Comparison of ENCODE assay signal across 9 cellular contexts in the genomic region with DNA sequence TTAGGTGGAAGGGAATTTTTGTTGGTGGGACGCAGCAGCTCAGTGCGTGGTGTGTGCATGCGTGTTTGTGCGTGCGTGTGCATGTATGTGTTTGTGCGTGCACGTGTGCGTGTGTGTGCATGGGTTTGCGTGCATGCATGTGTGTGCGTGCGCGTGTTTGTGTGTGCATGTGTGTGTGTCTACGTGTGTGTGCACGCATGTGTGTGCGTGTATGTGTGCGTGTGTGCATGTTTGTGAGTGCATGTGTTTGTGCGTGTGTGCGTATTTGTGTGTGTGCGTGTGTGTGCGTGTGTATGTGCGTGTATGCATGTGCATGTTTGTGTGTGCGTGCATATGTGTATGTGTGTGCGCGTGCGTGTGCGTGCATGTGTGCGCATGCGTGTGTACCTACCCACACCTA. TPM values are rescaled to one million over a fixed set of nuclear protein-coding genes. Genes with fewer than 3 reads are reported as not detected.
A peak's percentile ranks its signal among the peaks of the same experiment; 100 is the strongest.
DNase-seq lines count a peak whose midpoint lies in the region; ATAC-seq, FAIRE-seq and TF ChIP-seq lines count a peak whose summit lies in the region.
"Had no signal": no experiment of that assay in that cellular context is flagged by ENCODE, and none has a peak within 500 bp of the region (broad histone marks: within the 10 kb centered on the region; RNA-seq: fewer than 3 reads in every experiment).

No MANE protein-coding gene starts in this region.

- intact Hi-C loops in psoas muscle (cut with DNase I), result loop anchor here in 1 of 2 donors (5.0 kb wide), 1 partner anchor 68 kb away; no protein-coding TSS in a partner anchor

- peak overlapping the region; percentile 40 for H3K4me3 Mint-ChIP-seq in T-helper 1 cell treated with Interleukin-12 subunit alpha and Interleukin-12 subunit beta and Interleukin-4 antibody, amounts not matched to agents 30 μg/mL and 1 μg/mL, for 36 hours

- H4K8ac ChIP-seq in H1 (ENCODE audit: extremely low read depth, insufficient read depth, low read length), result peak overlapping the region; percentile 60; the same call in 1 of the 2 replicates

- CTCF ChIA-PET in H1 (lab: Charles Lee; ENCODE audit: partially characterized antibody), result interaction anchor here (0.6 to 1.4 kb wide), 15 partner anchors 8 to 460 kb away, joined by 3 to 5 read pairs (median 4); no protein-coding TSS in a partner anchor

- H3K4me3 ChIP-seq in H1 (ENCODE audit: extremely low read depth in 1 of 4, insufficient read depth in 2 of 4, low read depth in 3 of 4, low read length in 4 of 4) (peak overlapping the region in 1 of 4 experiments; percentile 30; a peak in 1 of 8 replicates), psoas muscle (peak overlapping the region; percentile 61)

- POLR2A ChIA-PET in H1 (lab: Charles Lee; ENCODE audit: partially characterized antibody), result no interaction called here

- H2BK120ac ChIP-seq in H1 (replicated peaks; ENCODE audit: low read depth, low read length), result no peak overlapping the region

- H3K27ac ChIP-seq in KOPT-K1 (ENCODE audit: low read depth, low read length, poor library complexity, severe bottlenecking), result peak overlapping the region; percentile 36
- no peak overlapping the region for H3K27ac ChIP-seq in H1 (ENCODE audit: low read depth, low read length)
- no peak overlapping the region for H3K27ac ChIP-seq in psoas muscle
- H3K27ac ChIP-seq: 22Rv1 had no signal

- no peak overlapping the region for H2BK15ac ChIP-seq in H1 (ENCODE audit: low read length)

- TF ChIP-seq CTCF in H1 (IDR thresholded peaks at IDR 0.05; ENCODE audit: control extremely low read depth in 1 of 3, insufficient read depth in 1 of 3, low read depth in 1 of 3, low read length in 3 of 3), result no peak
- TF ChIP-seq CTCF in psoas muscle (IDR thresholded peaks at IDR 0.05), result no peak

- H3K27ac Mint-ChIP-seq in T-helper 1 cell treated with Interleukin-12 subunit alpha and Interleukin-12 subunit beta and Interleukin-4 antibody, amounts not matched to agents 30 μg/mL and 1 μg/mL, for 36 hours, result no peak overlapping the region

- no peak overlapping the region for H3K14ac ChIP-seq in H1 (ENCODE audit: insufficient read length)

- peaks cover 10% of the 10 kb centered on the region; the same call in 1 of the 2 replicates for H3K36me3 ChIP-seq in KOPT-K1 (ENCODE audit: insufficient read depth, low read length)
- no peaks in the 10 kb centered on the region; a peak in 1 of 8 replicates for H3K36me3 ChIP-seq in H1 (ENCODE audit: control insufficient read depth in 2 of 4, insufficient read depth in 4 of 4, low read length in 3 of 4)
- H3K36me3 ChIP-seq in psoas muscle (ENCODE audit: insufficient read depth in 1 of 2, low read depth in 1 of 2), result peaks cover 0 to 18% of the 10 kb centered on the region in 2 donors

- H3K9me3 Mint-ChIP-seq in T-helper 1 cell treated with Interleukin-12 subunit alpha and Interleukin-12 subunit beta and Interleukin-4 antibody, amounts not matched to agents 30 μg/mL and 1 μg/mL, for 36 hours, result no peaks in the 10 kb centered on the region

- FAIRE-seq in H1 (lab: Jason Lieb, UNC), result no peak

- H4K20me1 ChIP-seq in H1 (replicated peaks in 1 of 2; ENCODE audit: control insufficient read depth in 1 of 2, insufficient read depth in 2 of 2, low read length in 2 of 2), result peaks cover 0 to 5% of the 10 kb centered on the region in 2 experiments

- no peak for TF ChIP-seq EP300 in H1 (IDR thresholded peaks at IDR 0.05; ENCODE audit: borderline replicate concordance in 1 of 2, low read depth in 2 of 2, low read length in 2 of 2)

- H3K79me2 ChIP-seq in H1 (ENCODE audit: control insufficient read depth in 1 of 2, insufficient read depth in 2 of 2, low read length in 2 of 2), result no peaks in the 10 kb centered on the region

- H3K9ac ChIP-seq in H1 (replicated peaks in 1 of 4; ENCODE audit: extremely low read depth in 1 of 4, low read depth in 3 of 4, low read length in 3 of 4), result no peak overlapping the region; a peak in 1 of 7 replicates

- H3K27me3 Mint-ChIP-seq in T-helper 1 cell treated with Interleukin-12 subunit alpha and Interleukin-12 subunit beta and Interleukin-4 antibody, amounts not matched to agents 30 μg/mL and 1 μg/mL, for 36 hours (ENCODE audit: low read depth), result peaks cover 20% of the 10 kb centered on the region

- peaks cover 3 to 11% (median 6%) of the 10 kb centered on the region in 4 experiments; a peak in 6 of 7 replicates for H3K4me1 ChIP-seq in H1 (replicated peaks in 1 of 4; ENCODE audit: control insufficient read depth in 3 of 4, insufficient read depth in 4 of 4, low read length in 3 of 4)
- H3K4me1 ChIP-seq in psoas muscle, result peaks cover 11% of the 10 kb centered on the region

- no peak overlapping the region for H4K5ac ChIP-seq in H1 (ENCODE audit: insufficient read length, low read depth, low read length)

- peaks cover 16% of the 10 kb centered on the region for H3K4me1 Mint-ChIP-seq in T-helper 1 cell treated with Interleukin-12 subunit alpha and Interleukin-12 subunit beta and Interleukin-4 antibody, amounts not matched to agents 30 μg/mL and 1 μg/mL, for 36 hours (ENCODE audit: low read depth)

- H3K36me3 Mint-ChIP-seq in T-helper 1 cell treated with Interleukin-12 subunit alpha and Interleukin-12 subunit beta and Interleukin-4 antibody, amounts not matched to agents 30 μg/mL and 1 μg/mL, for 36 hours (ENCODE audit: low read depth), result peaks cover 3% of the 10 kb centered on the region

- peak overlapping the region; percentile 79 for H3K4ac ChIP-seq in H1 (replicated peaks; ENCODE audit: insufficient read length, low read depth, low read length)

- no peak overlapping the region for H2AFZ ChIP-seq in H1 (ENCODE audit: low read length)

- H3K79me1 ChIP-seq in H1 (ENCODE audit: low read depth, low read length), result no peaks in the 10 kb centered on the region

- H3K9me3 ChIP-seq in KOPT-K1 (ENCODE audit: insufficient read depth, low read length, poor library complexity, severe bottlenecking) (no peaks in the 10 kb centered on the region), H1 (ENCODE audit: insufficient read depth in 2 of 2, low read depth in 1 of 2, low read length in 1 of 2) (no peaks in the 10 kb centered on the region), psoas muscle (no peaks in the 10 kb centered on the region)

- no peak overlapping the region for H3K23ac ChIP-seq in H1 (ENCODE audit: insufficient read length)

- H3K56ac ChIP-seq in H1 (replicated peaks; ENCODE audit: insufficient read length, low read depth, low read length), result no peak overlapping the region

- H3K23me2 ChIP-seq in H1 (ENCODE audit: low read depth, low read length), result peaks cover 3% of the 10 kb centered on the region

- ATAC-seq in psoas muscle, result no peak
- no peak for ATAC-seq in GM21528 (IDR thresholded peaks at IDR 0.05; ENCODE audit: low FRiP score, unreplicated experiment)
- ATAC-seq in GM18867 (IDR thresholded peaks at IDR 0.05; ENCODE audit: unreplicated experiment), result no peak

- H3K18ac ChIP-seq in H1 (ENCODE audit: extremely low read depth, low read length), result peak overlapping the region; percentile 2; the same call in 1 of the 2 replicates

- H4K91ac ChIP-seq in H1 (replicated peaks; ENCODE audit: insufficient read length, low read length), result peak overlapping the region; percentile 59

- H2BK5ac ChIP-seq in H1 (ENCODE audit: low read depth, low read length), result peak overlapping the region; percentile 57; the same call in 1 of the 2 replicates

- peak overlapping the region; percentile 82; the same call in 1 of the 2 replicates for H2BK12ac ChIP-seq in H1 (ENCODE audit: low read depth, low read length)

- peak overlapping the region; percentile 24 to 55 for H3K4me2 ChIP-seq in H1 (ENCODE audit: insufficient read depth in 1 of 2, low read depth in 2 of 2, low read length in 2 of 2)

- no peak for TF ChIP-seq POLR2A in H1 (IDR thresholded peaks at IDR 0.05; ENCODE audit: control extremely low read depth in 1 of 2, low read depth in 2 of 2, low read length in 2 of 2)

- DNase-seq in T-helper 1 cell (no peak), H1 (ENCODE audit: low read depth in 1 of 2, low spot score in 2 of 2) (no peak), psoas muscle (no peak), pons (ENCODE audit: low spot score) (no peak)

- no peaks in the 10 kb centered on the region for H3K27me3 ChIP-seq in H1 (replicated peaks in 1 of 4; ENCODE audit: control insufficient read depth in 3 of 4, extremely low read depth in 1 of 4, insufficient read depth in 3 of 4, low read length in 3 of 4)
- H3K27me3 ChIP-seq in psoas muscle (ENCODE audit: insufficient read depth in 3 of 3, low read length in 2 of 3), result no peaks in the 10 kb centered on the region

- H2AK5ac ChIP-seq in H1 (ENCODE audit: low read depth, low read length), result peak overlapping the region; percentile 94; the same call in 1 of the 2 replicates

- no peak for TF ChIP-seq RAD21 in H1 (IDR thresholded peaks at IDR 0.05 in 1 of 2, conservative IDR thresholded peaks at IDR 0.05 in 1 of 2; ENCODE audit: low read depth in 2 of 2, low read length in 2 of 2)

- 83% methylated on average over 28 of the region's 28 CpGs; no CpG with 5 or more reads in 1 of the 2 experiments for WGBS in H1 (ENCODE audit: extremely low coverage in 1 of 2, insufficient coverage in 1 of 2, insufficient read length in 1 of 2, insufficient replicate concordance in 2 of 2, low coverage in 1 of 2, low lambda C conversion rate in 2 of 2, missing lambda C conversion rate in 1 of 2), 2 experiments
- WGBS in psoas muscle, 3 donors, result 81 to 96% (median 83%) methylated on average over 28 of the region's 28 CpGs

- H2BK20ac ChIP-seq in H1 (ENCODE audit: low read length), result no peak overlapping the region

TF ChIP-seq in H1, 55 proteins besides CTCF, POLR2A, EP300 and RAD21:
- TF ChIP-seq, protein P1, sequence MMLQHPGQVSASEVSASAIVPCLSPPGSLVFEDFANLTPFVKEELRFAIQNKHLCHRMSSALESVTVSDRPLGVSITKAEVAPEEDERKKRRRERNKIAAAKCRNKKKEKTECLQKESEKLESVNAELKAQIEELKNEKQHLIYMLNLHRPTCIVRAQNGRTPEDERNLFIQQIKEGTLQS (IDR thresholded peaks at IDR 0.05; ENCODE audit: insufficient read depth, low read depth, low read length), result no peak
- TF ChIP-seq KDM1A (IDR thresholded peaks at IDR 0.05; ENCODE audit: borderline replicate concordance, low read length) (no peak), CREB1 (IDR thresholded peaks at IDR 0.05) (no peak), KDM5A (IDR thresholded peaks at IDR 0.05; ENCODE audit: low read length) (no peak), SP4 (IDR thresholded peaks at IDR 0.05; ENCODE audit: low read length) (no peak)

RNA-seq across cellular contexts. Expression of a gene that starts 20.2 kb away (rescaled TPM):
- total RNA-seq in H1 (2021; fragmentation: NEBNext Ultra II Directional; extraction: Animal tissue kit (Norgen Biotek cat#: 25700)), result 267 and 271 TPM in 2 replicates
- polyA plus RNA-seq in H1 (2011; rRNA removed) (152 and 251 TPM in 2 replicates), psoas muscle (100 to 1,000 TPM; 521 to 680 (median 593) TPM)
- 304 TPM for polyA plus RNA-seq in H1 (2011; cell fraction: cytosol; rRNA removed)
- 123 TPM for polyA plus RNA-seq in H1 (2011; cell fraction: nucleus; rRNA removed)
- polyA plus RNA-seq in H1 (2012, experiment 1 of 2), result 327 to 385 TPM (median 339 TPM) in 4 replicates
- polyA plus RNA-seq in H1 (2012, experiment 2 of 2), result 102 TPM
- polyA plus RNA-seq in H1 (2013, experiment 1 of 2), result 472 TPM
- 490 TPM for polyA plus RNA-seq in H1 (2013, experiment 2 of 2)
- 126 and 191 TPM in 2 replicates for polyA minus RNA-seq in H1 (2011; rRNA and poly(A)+ RNA removed)
- 69.6 TPM for polyA minus RNA-seq in H1 (2011; cell fraction: cytosol; rRNA and poly(A)+ RNA removed)
- 53.1 TPM for polyA minus RNA-seq in H1 (2011; cell fraction: nucleus; rRNA and poly(A)+ RNA removed)
- total RNA-seq in psoas muscle, result 100 to 1,000 TPM; 294 to 473 (median 332) TPM
